In genomic region chr15:31041610-31042009, GRCh38 we compare ENCODE assay signal across 2 cellular contexts.
A peak's percentile ranks its signal among the peaks of the same experiment; 100 is the strongest.
TF ChIP-seq lines count a peak whose summit lies in the region.

No MANE protein-coding gene starts in this region.

TF ChIP-seq in HepG2, 621 proteins besides CTCF, POLR2A, EP300 and RAD21:
- TF ChIP-seq SMC3 (IDR thresholded peaks at IDR 0.05; ENCODE audit: low read length): no peak
- no peak for TF ChIP-seq SRSF1 (optimal IDR thresholded peaks at IDR 0.05; ENCODE audit: low read depth, low read length)
- no peak for TF ChIP-seq SIX4 (CRISPR knock-in tag; IDR thresholded peaks at IDR 0.05)
- no peak for TF ChIP-seq ZNF720 (CRISPR knock-in tag; IDR thresholded peaks at IDR 0.05)
- no peak for TF ChIP-seq FOSL2 (CRISPR knock-in tag; IDR thresholded peaks at IDR 0.05)
- TF ChIP-seq MAFK (conservative IDR thresholded peaks at IDR 0.05 in 1 of 2, IDR thresholded peaks at IDR 0.05 in 1 of 2; ENCODE audit: low read length in 2 of 2): peak; percentile 85 to 90
- TF ChIP-seq MAFF (IDR thresholded peaks at IDR 0.05; ENCODE audit: low read depth, low read length): peak; percentile 85

TF ChIP-seq in IMR-90, 13 proteins besides CTCF, POLR2A, EP300 and RAD21:
- peak; percentile 81 for TF ChIP-seq MAFK (IDR thresholded peaks at IDR 0.05; ENCODE audit: low read depth, low read length)
- TF ChIP-seq RFX5 (IDR thresholded peaks at IDR 0.05; ENCODE audit: low read depth, low read length): no peak
